Comparison of ENCODE assay signal across 9 cellular contexts in the genomic region with DNA sequence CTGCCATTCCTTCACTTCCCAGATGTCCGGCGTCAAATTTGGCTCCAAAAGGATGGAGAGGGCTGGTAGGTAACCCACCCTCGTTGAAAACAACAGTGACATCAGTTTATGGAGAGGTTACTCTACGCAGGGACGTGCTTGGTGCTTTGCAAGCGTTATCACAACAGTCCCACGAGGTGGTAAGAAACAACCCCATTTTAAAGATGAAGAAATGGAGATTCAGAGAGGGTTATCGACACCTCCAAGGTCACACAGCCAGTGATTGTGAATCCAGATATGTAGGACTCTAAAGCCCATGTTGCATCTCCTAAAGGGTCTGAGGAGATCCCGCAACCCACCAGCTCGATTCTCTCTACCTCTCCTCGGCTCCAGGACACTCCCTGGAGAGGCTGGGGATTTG. TPM values are rescaled to one million over a fixed set of nuclear protein-coding genes. Genes with fewer than 3 reads are reported as not detected.
DNase-seq lines count a peak whose midpoint lies in the region; ATAC-seq and TF ChIP-seq lines count a peak whose summit lies in the region.
"Had no signal": no experiment of that assay in that cellular context is flagged by ENCODE, and none has a peak within 500 bp of the region (broad histone marks: within the 10 kb centered on the region; RNA-seq: fewer than 3 reads in every experiment).

No MANE protein-coding gene starts in this region.

- CTCF ChIA-PET in CD4-positive, alpha-beta memory T cell (lab: Charles Lee; ENCODE audit: partially characterized antibody) = interaction anchor here (2.4 kb wide), 1 partner anchor 10 kb away, joined by 7 read pairs; no protein-coding TSS in a partner anchor

- DNase-seq in CD4-positive, alpha-beta memory T cell = peak in 1 of 5 donors; percentile 20
- DNase-seq in naive thymus-derived CD8-positive, alpha-beta T cell = no peak
- DNase-seq in NCI-H2196 treated with DMSO at 0.1 percent for 48 hours (lab: John Stamatoyannopoulos, UW; ENCODE audit: unreplicated experiment) (no peak), OCI-M2 (lab: John Stamatoyannopoulos, UW; ENCODE audit: unreplicated experiment) (no peak)

- H3K27ac Mint-ChIP-seq in CD4-positive, alpha-beta memory T cell = peak overlapping the region; percentile 70 to 94 (median 85)
- peak overlapping the region; percentile 69 to 100 (median 99) for H3K27ac Mint-ChIP-seq in brain
- H3K27ac Mint-ChIP-seq in naive thymus-derived CD8-positive, alpha-beta T cell = peak overlapping the region; percentile 41 to 90 (median 82)

- H3K4me1 ChIP-seq in CD4-positive, alpha-beta memory T cell (ENCODE audit: insufficient read depth, low read length) = peaks cover 29% of the 10 kb centered on the region
- peaks cover 18% of the 10 kb centered on the region for H3K4me1 ChIP-seq in HUES6 (ENCODE audit: control insufficient read depth, insufficient read depth, low read length)

- H3K27me3 Mint-ChIP-seq in CD4-positive, alpha-beta memory T cell = no peaks in the 10 kb centered on the region
- H3K27me3 Mint-ChIP-seq in brain = peaks cover 22% of the 10 kb centered on the region
- peaks cover 0 to 5% (median 0%) of the 10 kb centered on the region in 5 donors for H3K27me3 Mint-ChIP-seq in naive thymus-derived CD8-positive, alpha-beta T cell

- H3K4me3 ChIP-seq in CD4-positive, alpha-beta memory T cell (ENCODE audit: low read length in 2 of 2) = peak overlapping the region; percentile 90 to 95
- peak overlapping the region; percentile 86 for H3K4me3 ChIP-seq in HUES6 (ENCODE audit: low read depth, low read length)

- no peaks in the 10 kb centered on the region for H3K9me3 ChIP-seq in CD4-positive, alpha-beta memory T cell (ENCODE audit: control insufficient read depth in 1 of 2, low read length in 2 of 2)
- no peaks in the 10 kb centered on the region for H3K9me3 ChIP-seq in HUES6 (ENCODE audit: control insufficient read depth, insufficient read depth, low read depth, low read length)

- POLR2A ChIA-PET in CD4-positive, alpha-beta memory T cell (lab: Charles Lee; ENCODE audit: partially characterized antibody) = interaction anchor here (1.0 to 7.2 kb wide), 6 partner anchors 9 to 174 kb away, joined by 3 to 95 read pairs (median 8); a partner anchor contains a TSS
- POLR2A ChIA-PET in naive thymus-derived CD8-positive, alpha-beta T cell (lab: Charles Lee) = interaction anchor here (7.2 kb wide), 1 partner anchor 14 kb away, joined by 55 read pairs; no protein-coding TSS in a partner anchor

- no peaks in the 10 kb centered on the region for H3K27me3 ChIP-seq in CD4-positive, alpha-beta memory T cell (ENCODE audit: insufficient read depth, low read length)
- H3K27me3 ChIP-seq in HUES6 (ENCODE audit: control insufficient read depth, insufficient read depth, low read length) = peaks cover 27% of the 10 kb centered on the region

- H3K9me3 Mint-ChIP-seq in CD4-positive, alpha-beta memory T cell = no peaks in the 10 kb centered on the region
- peaks cover 0 to 5% (median 0%) of the 10 kb centered on the region in 5 experiments for H3K9me3 Mint-ChIP-seq in brain
- H3K9me3 Mint-ChIP-seq in naive thymus-derived CD8-positive, alpha-beta T cell = no peaks in the 10 kb centered on the region

- intact Hi-C loops in CD4-positive, alpha-beta memory T cell (cut with micrococcal nuclease) = loop anchor here (2.0 to 5.0 kb wide), 2 partner anchors 175 to 231 kb away; a partner anchor contains a TSS

- ATAC-seq in naive thymus-derived CD8-positive, alpha-beta T cell = peak; percentile 22 to 34
- no peak for ATAC-seq in GM21576 (IDR thresholded peaks at IDR 0.05; ENCODE audit: unreplicated experiment)
- ATAC-seq in GM18861 (IDR thresholded peaks at IDR 0.05; ENCODE audit: unreplicated experiment) = no peak

- peaks cover 17 to 37% (median 25%) of the 10 kb centered on the region in 4 donors for H3K4me1 Mint-ChIP-seq in CD4-positive, alpha-beta memory T cell
- peaks cover 60% of the 10 kb centered on the region for H3K4me1 Mint-ChIP-seq in brain
- peaks cover 13 to 39% (median 28%) of the 10 kb centered on the region in 4 donors for H3K4me1 Mint-ChIP-seq in naive thymus-derived CD8-positive, alpha-beta T cell

- peaks cover 0 to 6% of the 10 kb centered on the region in 2 donors for H3K36me3 Mint-ChIP-seq in CD4-positive, alpha-beta memory T cell
- H3K36me3 Mint-ChIP-seq in brain = peaks cover 16% of the 10 kb centered on the region
- H3K36me3 Mint-ChIP-seq in naive thymus-derived CD8-positive, alpha-beta T cell = no peaks in the 10 kb centered on the region

- peak overlapping the region; percentile 51 for H3K9ac ChIP-seq in HUES6 (ENCODE audit: low read length)

- peak overlapping the region; percentile 58 for H3K27ac ChIP-seq in CD4-positive, alpha-beta memory T cell (ENCODE audit: low read depth, low read length)
- 0 out of 2 replicates have a peak overlapping the region, but pooled peaks have one; percentile 3 for H3K27ac ChIP-seq in HUES6 (ENCODE audit: low read depth, low read length)

- peak overlapping the region; percentile 91 to 97 (median 94) for H3K4me3 Mint-ChIP-seq in CD4-positive, alpha-beta memory T cell
- peak overlapping the region; percentile 93 to 99 (median 96) for H3K4me3 Mint-ChIP-seq in brain
- peak overlapping the region; percentile 85 to 96 (median 92) for H3K4me3 Mint-ChIP-seq in naive thymus-derived CD8-positive, alpha-beta T cell

- no peaks in the 10 kb centered on the region for H3K36me3 ChIP-seq in CD4-positive, alpha-beta memory T cell (ENCODE audit: insufficient read depth, low read length)
- H3K36me3 ChIP-seq in HUES6 (ENCODE audit: control insufficient read depth, insufficient read depth, low read length) = peaks cover 5% of the 10 kb centered on the region; the same call in 1 of the 2 replicates

- TF ChIP-seq CTCF in brain (conservative IDR thresholded peaks at IDR 0.05) = no peak

RNA-seq across cellular contexts. Expression of a gene that starts 0.8 kb away (rescaled TPM):
- 100 to 1,000 TPM; 260 to 270 TPM for total RNA-seq in CD4-positive, alpha-beta memory T cell
- 1 to 10 TPM in 1 of 2 donors, under 1 TPM in 1; 0.54 to 4.7 TPM for polyA plus RNA-seq in CD4-positive, alpha-beta memory T cell
- 12.9 TPM for polyA plus RNA-seq in brain (ENCODE audit: insufficient read depth, low read depth, low replicate concordance)
- 100 to 1,000 TPM; 357 to 362 TPM for total RNA-seq in naive thymus-derived CD8-positive, alpha-beta T cell
- under 1 TPM; 0.06 to 0.76 (median 0.63) TPM for polyA plus RNA-seq in naive thymus-derived CD8-positive, alpha-beta T cell

RNA-seq across cellular contexts. Expression of a gene that starts 36.4 kb away (rescaled TPM):
- not detected for total RNA-seq in CD4-positive, alpha-beta memory T cell
- not detected for polyA plus RNA-seq in CD4-positive, alpha-beta memory T cell
- not detected for polyA plus RNA-seq in brain (ENCODE audit: insufficient read depth, low read depth, low replicate concordance)
- total RNA-seq in naive thymus-derived CD8-positive, alpha-beta T cell = not detected
- polyA plus RNA-seq in naive thymus-derived CD8-positive, alpha-beta T cell = under 1 TPM in 1 of 3 donors, not detected in 2; 0.43 TPM
- total RNA-seq: RPMI7951 had no signal

RNA-seq across cellular contexts. Expression of a gene that starts 40.3 kb away (rescaled TPM):
- total RNA-seq in CD4-positive, alpha-beta memory T cell = not detected
- polyA plus RNA-seq in CD4-positive, alpha-beta memory T cell = not detected
- 7.1 TPM for polyA plus RNA-seq in brain (ENCODE audit: insufficient read depth, low read depth, low replicate concordance)
- total RNA-seq in naive thymus-derived CD8-positive, alpha-beta T cell = not detected
- not detected for polyA plus RNA-seq in naive thymus-derived CD8-positive, alpha-beta T cell

Comparison
In these comparisons a context has a peak if more than half of its experiments do, and no peak if none do; other contexts are left out.
1. ATAC-seq: peak in naive thymus-derived CD8-positive, alpha-beta T cell (2 of 2); none in GM21576 (single experiment) and GM18861 (single experiment).
2. Peak in every context shown above with its lines, with median percentiles within 50 percentile points of each other: H3K27ac Mint-ChIP-seq and H3K4me3 Mint-ChIP-seq.